In genomic region chr2:15748736-15749323, GRCh38 we compare ENCODE assay signal across 8 cellular contexts.
A peak's percentile ranks its signal among the peaks of the same experiment; 100 is the strongest.
DNase-seq lines count a peak whose midpoint lies in the region; ATAC-seq and TF ChIP-seq lines count a peak whose summit lies in the region.

No MANE protein-coding gene starts in this region.

- 66% methylated on average over 12 of the region's 12 CpGs for WGBS in mammary epithelial cell (ENCODE audit: low coverage, missing lambda C conversion rate)

- H3K9ac ChIP-seq in mammary epithelial cell (ENCODE audit: insufficient read depth, low read length), result no peak overlapping the region

- no peak overlapping the region for H2AFZ ChIP-seq in mammary epithelial cell (ENCODE audit: low read depth, low read length)

- in situ Hi-C loops in mammary epithelial cell (cut with MboI; ENCODE audit: low sequenced_read_pairs in 2 of 2), result no loop called here

- TF ChIP-seq CTCF in GM06990 (IDR thresholded peaks at IDR 0.05; ENCODE audit: insufficient read depth, low read length, poor library complexity, severe bottlenecking), result peak; percentile 62
- TF ChIP-seq CTCF in HFF-Myc (IDR thresholded peaks at IDR 0.05; ENCODE audit: low read depth, low read length, missing control alignments), result peak; percentile 42
- peak; percentile 26 to 52 for TF ChIP-seq CTCF in mammary epithelial cell (conservative IDR thresholded peaks at IDR 0.05 in 1 of 2, IDR thresholded peaks at IDR 0.05 in 1 of 2; ENCODE audit: extremely low read depth in 1 of 2, insufficient read depth in 1 of 2, low read depth in 1 of 2, low read length in 2 of 2)

- dilution Hi-C loops in mammary epithelial cell (cut with HindIII; ENCODE audit: low sequenced_read_pairs), result no loop called here

- intact Hi-C loops in mammary epithelial cell (cut with micrococcal nuclease), result loop anchor here (1.0 kb wide), 1 partner anchor 112 kb away; no protein-coding TSS in a partner anchor

- H3K4me2 ChIP-seq in mammary epithelial cell (ENCODE audit: insufficient read depth, low read depth, low read length), result no peak overlapping the region

- DNase-seq in GM06990 (ENCODE audit: extremely low read depth, insufficient read length) (no peak), HFF-Myc (ENCODE audit: extremely low read depth, low read depth) (no peak), mammary epithelial cell (no peak), midbrain (lab: John Stamatoyannopoulos, UW) (peak; percentile 16), SHP77 treated with DMSO at 0.1 percent for 48 hours (lab: John Stamatoyannopoulos, UW) (no peak), D341Med (ENCODE audit: low spot score) (no peak)

- no peaks in the 10 kb centered on the region for H4K20me1 ChIP-seq in mammary epithelial cell (ENCODE audit: insufficient read depth, low read length)

- H3K27me3 ChIP-seq in GM06990 (replicated peaks; ENCODE audit: control insufficient read depth, insufficient read depth, low read length) (no peaks in the 10 kb centered on the region; the same call in 1 of the 2 replicates), mammary epithelial cell (ENCODE audit: insufficient read depth, low read length) (peaks cover 9% of the 10 kb centered on the region)

- H3K4me3 ChIP-seq in GM06990 (replicated peaks; ENCODE audit: low read depth, low read length) (no peak overlapping the region), HFF-Myc (replicated peaks; ENCODE audit: low read depth, low read length) (no peak overlapping the region), mammary epithelial cell (replicated peaks in 1 of 3; ENCODE audit: insufficient read depth in 1 of 3, low read depth in 2 of 3, low read length in 3 of 3) (no peak overlapping the region)

- ATAC-seq in GM19463 (IDR thresholded peaks at IDR 0.05; ENCODE audit: unreplicated experiment) (no peak), HG02973 (IDR thresholded peaks at IDR 0.05; ENCODE audit: unreplicated experiment) (no peak)

- no peaks in the 10 kb centered on the region for H3K4me1 ChIP-seq in mammary epithelial cell (ENCODE audit: insufficient read depth, low read length)

- H3K9me3 ChIP-seq in mammary epithelial cell (replicated peaks; ENCODE audit: insufficient read depth, low read length), result no peaks in the 10 kb centered on the region

- H3K79me2 ChIP-seq in mammary epithelial cell (ENCODE audit: insufficient read depth, low read length), result no peaks in the 10 kb centered on the region

- CTCF ChIA-PET in mammary epithelial cell (lab: Charles Lee; ENCODE audit: low non-redundant PET), result no interaction called here

- BruUV-seq in mammary epithelial cell (replicated peaks; lab: Mats Ljungman, UMichigan), result no TSS peak

- H3K27ac ChIP-seq in mammary epithelial cell (ENCODE audit: insufficient read depth, low read depth, low read length), result no peak overlapping the region

- H3K36me3 ChIP-seq in GM06990 (ENCODE audit: control insufficient read depth, insufficient read depth, low read length), result no peaks in the 10 kb centered on the region
- H3K36me3 ChIP-seq in mammary epithelial cell (ENCODE audit: insufficient read depth, low read length), result no peaks in the 10 kb centered on the region
